13 cellular contexts compared by ENCODE assay signal in genomic region chr12:79055926-79056674, GRCh38.
DNase-seq lines count a peak whose midpoint lies in the region; ATAC-seq, FAIRE-seq and TF ChIP-seq lines count a peak whose summit lies in the region.
"Had no signal": no experiment of that assay in that cellular context is flagged by ENCODE, and none has a peak within 500 bp of the region (broad histone marks: within the 10 kb centered on the region; RNA-seq: fewer than 3 reads in every experiment).

No MANE protein-coding gene starts in this region.

- TF ChIP-seq POLR2A in A549 (IDR thresholded peaks at IDR 0.05; ENCODE audit: low read length), result no peak
- TF ChIP-seq POLR2A in gastroesophageal sphincter (IDR thresholded peaks at IDR 0.05), result no peak
- no peak for TF ChIP-seq POLR2A in gastrocnemius medialis (IDR thresholded peaks at IDR 0.05)

- ATAC-seq in A549, result peak; percentile 93 to 95
- ATAC-seq in GM21360 (IDR thresholded peaks at IDR 0.05; ENCODE audit: unreplicated experiment), result peak; percentile 53
- ATAC-seq in gastroesophageal sphincter, result no peak
- ATAC-seq in gastrocnemius medialis, result no peak

- H3K36me3 ChIP-seq in gastroesophageal sphincter, result no peaks in the 10 kb centered on the region
- H3K36me3 ChIP-seq in gastrocnemius medialis, result no peaks in the 10 kb centered on the region
- H3K36me3 ChIP-seq in CD4-positive, alpha-beta memory T cell (ENCODE audit: insufficient read depth, low read length), result no peaks in the 10 kb centered on the region

- peaks cover 0 to 8% (median 2%) of the 10 kb centered on the region in 8 donors for H3K9me3 Mint-ChIP-seq in CD4-positive, alpha-beta memory T cell

- WGBS in A549 (ENCODE audit: missing lambda C conversion rate), result 0% methylated on average over 3 of the region's 3 CpGs
- 59 to 91% methylated on average over 2 to 3 of the region's 3 CpGs for WGBS in gastroesophageal sphincter (ENCODE audit: low coverage in 1 of 2), 2 donors

- H3K4me2 ChIP-seq in A549, result peak overlapping the region; percentile 39

- CTCF ChIA-PET in A549 (lab: Yijun Ruan, JAX), result no interaction called here
- CTCF ChIA-PET in CD4-positive, alpha-beta memory T cell (lab: Charles Lee; ENCODE audit: partially characterized antibody), result no interaction called here

- H3K4me1 Mint-ChIP-seq in CD4-positive, alpha-beta memory T cell, result no peaks in the 10 kb centered on the region
- H3K4me1 Mint-ChIP-seq: B cell had no signal

- in situ Hi-C loops in gastrocnemius medialis (cut with MboI; ENCODE audit: low sequenced_read_pairs in 4 of 4), result no loop called here

- no peaks in the 10 kb centered on the region for H3K27me3 Mint-ChIP-seq in CD4-positive, alpha-beta memory T cell
- H3K27me3 Mint-ChIP-seq: B cell had no signal

- H3K36me3 Mint-ChIP-seq in CD4-positive, alpha-beta memory T cell, result no peaks in the 10 kb centered on the region

- TF ChIP-seq RAD21 in A549 (conservative IDR thresholded peaks at IDR 0.05 in 1 of 2, IDR thresholded peaks at IDR 0.05 in 1 of 2), result no peak

- 0 out of 5 replicates have a peak, but pooled peaks of 1 of the 2 experiments have one; percentile 19 for TF ChIP-seq EP300 in A549 (IDR thresholded peaks at IDR 0.05)
- TF ChIP-seq EP300 in gastroesophageal sphincter (IDR thresholded peaks at IDR 0.05), result no peak

- DNase-seq in A549 (ENCODE audit: low read depth in 1 of 2, low spot score in 1 of 2) (peak; percentile 6 to 72), NCI-H1417 (lab: John Stamatoyannopoulos, UW) (peak in 2 of 3 experiments; percentile 44 to 77), epithelial cell of esophagus (ENCODE audit: low read depth) (peak; percentile 79), gastrocnemius medialis (no peak), cerebellar nuclear complex (lab: John Stamatoyannopoulos, UW) (no peak)
- no peak for DNase-seq in CD4-positive, alpha-beta memory T cell
- DNase-seq: activated T-cell treated with anti-CD3 and anti-CD28 coated beads for 4 hours, NCI-H146, posterior cingulate gyrus had no signal

- H3K4me3 Mint-ChIP-seq in CD4-positive, alpha-beta memory T cell, result no peak overlapping the region
- H3K4me3 Mint-ChIP-seq: B cell had no signal

- peak; percentile 86 for FAIRE-seq in A549 (lab: Jason Lieb, UNC)

- H3K27ac ChIP-seq in A549, result peak overlapping the region; percentile 66
- no peak overlapping the region for H3K27ac ChIP-seq in gastroesophageal sphincter
- H3K27ac ChIP-seq in gastrocnemius medialis, result no peak overlapping the region
- no peak overlapping the region for H3K27ac ChIP-seq in CD4-positive, alpha-beta memory T cell (ENCODE audit: low read depth, low read length)

- H3K9me3 ChIP-seq in A549 (no peaks in the 10 kb centered on the region), gastroesophageal sphincter (no peaks in the 10 kb centered on the region), gastrocnemius medialis (no peaks in the 10 kb centered on the region)
- no peaks in the 10 kb centered on the region for H3K9me3 ChIP-seq in CD4-positive, alpha-beta memory T cell (ENCODE audit: control insufficient read depth in 1 of 2, low read length in 2 of 2)

- POLR2A ChIA-PET in A549 (lab: Yijun Ruan, JAX), result no interaction called here
- POLR2A ChIA-PET in CD4-positive, alpha-beta memory T cell (lab: Charles Lee; ENCODE audit: partially characterized antibody), result no interaction called here

- TF ChIP-seq CTCF in A549 (IDR thresholded peaks at IDR 0.05) (no peak), epithelial cell of esophagus (IDR thresholded peaks at IDR 0.05; ENCODE audit: insufficient read depth, low read depth, low read length, missing control alignments) (no peak), gastroesophageal sphincter (IDR thresholded peaks at IDR 0.05) (no peak), gastrocnemius medialis (IDR thresholded peaks at IDR 0.05 in 4 of 5, conservative IDR thresholded peaks at IDR 0.05 in 1 of 5) (no peak)

- no peak overlapping the region for H3K4me3 ChIP-seq in A549
- H3K4me3 ChIP-seq in epithelial cell of esophagus (ENCODE audit: low read length), result no peak overlapping the region
- H3K4me3 ChIP-seq in gastroesophageal sphincter, result no peak overlapping the region
- H3K4me3 ChIP-seq in gastrocnemius medialis, result no peak overlapping the region
- H3K4me3 ChIP-seq in CD4-positive, alpha-beta memory T cell (ENCODE audit: low read length in 2 of 2), result no peak overlapping the region
- H3K4me3 ChIP-seq: lung had no signal

- peaks cover 50% of the 10 kb centered on the region for H3K4me1 ChIP-seq in A549
- no peaks in the 10 kb centered on the region for H3K4me1 ChIP-seq in gastroesophageal sphincter
- H3K4me1 ChIP-seq in gastrocnemius medialis, result no peaks in the 10 kb centered on the region
- no peaks in the 10 kb centered on the region for H3K4me1 ChIP-seq in CD4-positive, alpha-beta memory T cell (ENCODE audit: insufficient read depth, low read length)

- H3K27me3 ChIP-seq in gastroesophageal sphincter (no peaks in the 10 kb centered on the region), gastrocnemius medialis (no peaks in the 10 kb centered on the region)
- H3K27me3 ChIP-seq in CD4-positive, alpha-beta memory T cell (ENCODE audit: insufficient read depth, low read length), result no peaks in the 10 kb centered on the region

- no peak overlapping the region for H3K27ac Mint-ChIP-seq in CD4-positive, alpha-beta memory T cell
- H3K27ac Mint-ChIP-seq: B cell had no signal

- intact Hi-C loops in gastrocnemius medialis (cut with DNase I; ENCODE audit: low total_unique reads), result no loop called here
- intact Hi-C loops in CD4-positive, alpha-beta memory T cell (cut with micrococcal nuclease), result no loop called here

TF ChIP-seq in A549, 52 proteins besides CTCF, POLR2A, EP300 and RAD21:
- TF ChIP-seq FOSL2 (IDR thresholded peaks at IDR 0.05) (peak; percentile 69; the same call in 1 of the 2 replicates), FOSL2 (CRISPR knock-in tag; IDR thresholded peaks at IDR 0.05) (peak; percentile 82), NPAS2 (CRISPR knock-in tag; IDR thresholded peaks at IDR 0.05; ENCODE audit: borderline replicate concordance) (no peak), BHLHE40 (IDR thresholded peaks at IDR 0.05; ENCODE audit: low read depth, low read length) (no peak), RARB (CRISPR knock-in tag; IDR thresholded peaks at IDR 0.05) (no peak), GATA3 (IDR thresholded peaks at IDR 0.05; ENCODE audit: borderline replicate concordance) (peak; percentile 32; the same call in 1 of the 2 replicates), MAX (IDR thresholded peaks at IDR 0.05) (peak; percentile 40; the same call in 1 of the 2 replicates), MAFK (IDR thresholded peaks at IDR 0.05; ENCODE audit: partially characterized antibody) (peak; percentile 1), SMC3 (IDR thresholded peaks at IDR 0.05) (no peak), JUNB (IDR thresholded peaks at IDR 0.05) (peak; percentile 50), FOSB (CRISPR knock-in tag; IDR thresholded peaks at IDR 0.05) (no peak), TFCP2L1 (CRISPR knock-in tag; IDR thresholded peaks at IDR 0.05) (no peak), HMGXB4 (CRISPR knock-in tag; IDR thresholded peaks at IDR 0.05; ENCODE audit: borderline replicate concordance) (no peak)

Comparison
In these comparisons a context has a peak if more than half of its experiments do, and no peak if none do; other contexts are left out.
1. ATAC-seq: peak in A549 (2 of 2) and GM21360 (single experiment); none in gastroesophageal sphincter (single experiment) and gastrocnemius medialis (0 of 2).
2. DNase-seq: peak in A549 (2 of 2), NCI-H1417 (2 of 3) and epithelial cell of esophagus (single experiment); none in gastrocnemius medialis (0 of 2), cerebellar nuclear complex (0 of 2) and CD4-positive, alpha-beta memory T cell (0 of 5).
3. H3K27ac ChIP-seq: peak in A549 (2 of 2); none in gastroesophageal sphincter (0 of 4), gastrocnemius medialis (0 of 4) and CD4-positive, alpha-beta memory T cell (single experiment).